ENCODE assay signal across 9 cellular contexts in genomic region chr15:66502491-66502890, GRCh38. TPM values are rescaled to one million over a fixed set of nuclear protein-coding genes. Genes with fewer than 3 reads are reported as not detected.
DNase-seq lines count a peak whose midpoint lies in the region; ATAC-seq and TF ChIP-seq lines count a peak whose summit lies in the region.
"Had no signal": no experiment of that assay in that cellular context is flagged by ENCODE, and none has a peak within 500 bp of the region (broad histone marks: within the 10 kb centered on the region; RNA-seq: fewer than 3 reads in every experiment).

No MANE protein-coding gene starts in this region.

- intact Hi-C loops in body of pancreas (cut with DNase I): no loop called here
- intact Hi-C loops in colonic mucosa (cut with DNase I): no loop called here

- no peak for TF ChIP-seq POLR2A in body of pancreas (IDR thresholded peaks at IDR 0.05)

- H3K9me3 ChIP-seq in HUES48 (ENCODE audit: control insufficient read depth, insufficient read depth, low read length): no peaks in the 10 kb centered on the region
- no peaks in the 10 kb centered on the region for H3K9me3 ChIP-seq in body of pancreas
- no peaks in the 10 kb centered on the region for H3K9me3 ChIP-seq in colonic mucosa

- H3K9me3 Mint-ChIP-seq in mesothelial cell of epicardium: no peaks in the 10 kb centered on the region

- peaks cover 35% of the 10 kb centered on the region for H3K4me1 Mint-ChIP-seq in mesothelial cell of epicardium

- no peak for ATAC-seq in body of pancreas

- H3K4me3 Mint-ChIP-seq in mesothelial cell of epicardium: peak overlapping the region; percentile 100

- H3K27ac Mint-ChIP-seq in mesothelial cell of epicardium: peak overlapping the region; percentile 80

- no peaks in the 10 kb centered on the region for H3K27me3 Mint-ChIP-seq in mesothelial cell of epicardium (ENCODE audit: low read depth)

- WGBS in body of pancreas, 2 donors: 41 to 71% methylated on average over 10 of the region's 10 CpGs

- in situ Hi-C loops in brain microvascular endothelial cell (cut with HindIII; ENCODE audit: low pct_ligation_motif_present, low sequenced_read_pairs): no loop called here

- no peaks in the 10 kb centered on the region for H3K27me3 ChIP-seq in HUES48 (ENCODE audit: control insufficient read depth, insufficient read depth, low read length)
- H3K27me3 ChIP-seq in brain microvascular endothelial cell (replicated peaks): no peaks in the 10 kb centered on the region
- H3K27me3 ChIP-seq in body of pancreas: no peaks in the 10 kb centered on the region
- no peaks in the 10 kb centered on the region for H3K27me3 ChIP-seq in colonic mucosa

- H3K9ac ChIP-seq in HUES48 (ENCODE audit: low read depth, low read length) (peak overlapping the region; percentile 99), colonic mucosa (ENCODE audit: low read depth in 2 of 2, low read length in 2 of 2) (no peak overlapping the region)

- TF ChIP-seq CTCF in C4-2B (conservative IDR thresholded peaks at IDR 0.05) (no peak), brain microvascular endothelial cell (IDR thresholded peaks at IDR 0.05; ENCODE audit: low read depth, low read length, missing control alignments) (no peak), mesothelial cell of epicardium (IDR thresholded peaks at IDR 0.05; ENCODE audit: unreplicated experiment) (no peak), body of pancreas (IDR thresholded peaks at IDR 0.05) (no peak), colonic mucosa (IDR thresholded peaks at IDR 0.05) (no peak)

- H3K36me3 ChIP-seq in HUES48 (ENCODE audit: control insufficient read depth, insufficient read depth, low read length): peaks cover 61% of the 10 kb centered on the region
- peaks cover 54% of the 10 kb centered on the region for H3K36me3 ChIP-seq in brain microvascular endothelial cell (replicated peaks)
- H3K36me3 ChIP-seq in body of pancreas (replicated peaks in 1 of 2; ENCODE audit: insufficient read depth in 1 of 2, low read depth in 2 of 2): peaks cover 10 to 25% of the 10 kb centered on the region in 2 donors
- H3K36me3 ChIP-seq in colonic mucosa: peaks cover 17% of the 10 kb centered on the region

- peaks cover 33% of the 10 kb centered on the region for H3K36me3 Mint-ChIP-seq in mesothelial cell of epicardium

- peak overlapping the region; percentile 98 for H3K4me3 ChIP-seq in HUES48 (ENCODE audit: low read depth, low read length)
- peak overlapping the region; percentile 68 for H3K4me3 ChIP-seq in brain microvascular endothelial cell (ENCODE audit: low read depth, low read length)
- no peak overlapping the region for H3K4me3 ChIP-seq in body of pancreas
- no peak overlapping the region for H3K4me3 ChIP-seq in colonic mucosa

- peaks cover 12% of the 10 kb centered on the region; the same call in 1 of the 2 replicates for H3K4me1 ChIP-seq in HUES48 (ENCODE audit: control insufficient read depth, insufficient read depth, low read length)
- H3K4me1 ChIP-seq in body of pancreas: peaks cover 38% of the 10 kb centered on the region
- H3K4me1 ChIP-seq in colonic mucosa: peaks cover 6% of the 10 kb centered on the region

- H3K27ac ChIP-seq in C4-2B (peak overlapping the region; percentile 95; the same call in 1 of the 2 replicates), HUES48 (ENCODE audit: low read depth, low read length) (peak overlapping the region; percentile 92), brain microvascular endothelial cell (peak overlapping the region; percentile 96), body of pancreas (no peak overlapping the region), colonic mucosa (no peak overlapping the region)

- no peak for DNase-seq in brain microvascular endothelial cell
- DNase-seq in mesothelial cell of epicardium (ENCODE audit: low spot score in 2 of 2, unreplicated experiment in 2 of 2): no peak
- no peak for DNase-seq in body of pancreas
- DNase-seq in nucleus accumbens (lab: John Stamatoyannopoulos, UW): no peak
- DNase-seq in colonic mucosa: no peak
- DNase-seq in OCI-M1 (lab: John Stamatoyannopoulos, UW): no peak
- DNase-seq: NCI-H748 treated with DMSO at 0.1 percent for 48 hours had no signal

RNA-seq across cellular contexts. Expression of gene RPL4, which starts 2.2 kb away (rescaled TPM):
- total RNA-seq in mesothelial cell of epicardium: 2,828 to 2,958 TPM (median 2,943 TPM) in 3 replicates
- 1,000 to 10,000 TPM in 1 of 2 donors, 100 to 1,000 TPM in 1; 789 to 1,823 TPM for total RNA-seq in body of pancreas
- 1,000 to 10,000 TPM; 1,582 to 1,802 TPM for total RNA-seq in colonic mucosa

RNA-seq across cellular contexts. Expression of gene ZWILCH, which starts 2.6 kb away (rescaled TPM):
- total RNA-seq in mesothelial cell of epicardium (14.0 to 16.5 TPM (median 14.1 TPM) in 3 replicates), body of pancreas (1 to 10 TPM in 1 of 2 donors, under 1 TPM in 1; 0.99 to 1.8 TPM), colonic mucosa (10 to 100 TPM in 1 of 2 donors, 1 to 10 TPM in 1; 8.4 to 20.1 TPM)

RNA-seq across cellular contexts. Expression of gene SNAPC5, which starts 4.9 kb away (rescaled TPM):
- total RNA-seq in mesothelial cell of epicardium: 18.5 to 21.7 TPM (median 18.9 TPM) in 3 replicates
- 10 to 100 TPM; 13.5 to 14.5 TPM for total RNA-seq in body of pancreas
- 10 to 100 TPM; 17.2 to 21.3 TPM for total RNA-seq in colonic mucosa

Comparison
In these comparisons a context has a peak if more than half of its experiments do, and no peak if none do; other contexts are left out.
1. H3K27ac ChIP-seq: peak in C4-2B (single experiment), HUES48 (single experiment) and brain microvascular endothelial cell (single experiment); none in body of pancreas (0 of 4) and colonic mucosa (single experiment).
2. H3K4me3 ChIP-seq: peak in HUES48 (single experiment) and brain microvascular endothelial cell (single experiment); none in body of pancreas (0 of 2) and colonic mucosa (single experiment).